Comparison of ENCODE assay signal across 8 cellular contexts in genomic region chr10:43456561-43456960, GRCh38. TPM values are rescaled to one million over a fixed set of nuclear protein-coding genes. Genes with fewer than 3 reads are reported as not detected.
A peak's percentile ranks its signal among the peaks of the same experiment; 100 is the strongest.
DNase-seq lines count a peak whose midpoint lies in the region; ATAC-seq and TF ChIP-seq lines count a peak whose summit lies in the region.
"Not testable (repeated sequence)": the region's sequence is repeated elsewhere in the genome, so short reads cannot be mapped to it uniquely, and the experiment has no call there.

No MANE protein-coding gene starts in this region.

- H3K27ac ChIP-seq in 22Rv1 (peak overlapping the region; percentile 93), SU-DHL-6 (ENCODE audit: low read depth, low read length) (0 out of 2 replicates have a peak overlapping the region, but pooled peaks have one; percentile 74), right atrium auricular region (peak overlapping the region; percentile 86 to 91), spleen (peak overlapping the region; percentile 84 to 98 (median 91))
- not testable (repeated sequence) for H3K27ac ChIP-seq in IMR-90 (ENCODE audit: insufficient read depth, low read length)

- H3F3A ChIP-seq in SU-DHL-6 (ENCODE audit: insufficient read depth): peaks cover 36% of the 10 kb centered on the region

- not testable (repeated sequence) for H4K5ac ChIP-seq in IMR-90 (ENCODE audit: low read depth, low read length)

- not testable (repeated sequence) for H3K27me3 Mint-ChIP-seq in activated T-helper 17 cell treated with anti-CD3 and anti-CD28 coated beads, Interleukin-2, amount 50 U/mL, for 72 hours; central memory CD8-positive, alpha-beta T cell; natural killer cell (ENCODE audit: low read depth in 2 of 2)

- POLR2A ChIA-PET in IMR-90 (lab: Charles Lee; ENCODE audit: unreplicated experiment): not testable (repeated sequence)

- H4K8ac ChIP-seq in IMR-90 (ENCODE audit: low read depth in 2 of 2, low read length in 2 of 2): peak overlapping the region; percentile 79 to 93; a peak in 2 of 4 replicates

- not testable (repeated sequence) for H2BK5ac ChIP-seq in IMR-90 (ENCODE audit: low read depth, low read length, poor library complexity, severe bottlenecking)

- not testable (repeated sequence) for H3K9me1 ChIP-seq in IMR-90 (ENCODE audit: insufficient read depth, low read length)

- H3K9me2 ChIP-seq in SU-DHL-6 (replicated peaks; ENCODE audit: insufficient read depth, low read length): not testable (repeated sequence)

- H3K4me1 ChIP-seq in IMR-90 (ENCODE audit: control insufficient read depth, insufficient read depth, low read length): not testable (repeated sequence)
- peaks cover 0 to 10% of the 10 kb centered on the region in 2 donors for H3K4me1 ChIP-seq in right atrium auricular region
- peaks cover 37 to 54% (median 47%) of the 10 kb centered on the region in 6 donors for H3K4me1 ChIP-seq in spleen

- H2BK120ac ChIP-seq in IMR-90 (ENCODE audit: low read depth, low read length): not testable (repeated sequence)

- not testable (repeated sequence) for TF ChIP-seq RAD21 in IMR-90 (IDR thresholded peaks at IDR 0.05; ENCODE audit: low read length)

- not testable (repeated sequence) for H3K36me3 ChIP-seq in IMR-90 (ENCODE audit: control insufficient read depth, insufficient read depth, low read length); SU-DHL-6 (ENCODE audit: low read length); right atrium auricular region; spleen

- H3K4me2 ChIP-seq in IMR-90 (ENCODE audit: low read depth, low read length): not testable (repeated sequence)
- peak overlapping the region; percentile 70 for H3K4me2 ChIP-seq in SU-DHL-6 (ENCODE audit: low read depth, low read length, poor library complexity, severe bottlenecking)

- H3K27me3 ChIP-seq in IMR-90 (ENCODE audit: control insufficient read depth, insufficient read depth, low read length); SU-DHL-6 (ENCODE audit: low read length); right atrium auricular region; spleen (replicated peaks in 1 of 7): not testable (repeated sequence)

- peak overlapping the region; percentile 97 for H3K27ac Mint-ChIP-seq in activated T-helper 17 cell treated with anti-CD3 and anti-CD28 coated beads, Interleukin-2, amount 50 U/mL, for 72 hours
- peak overlapping the region; percentile 98 for H3K27ac Mint-ChIP-seq in central memory CD8-positive, alpha-beta T cell (ENCODE audit: low read depth)
- peak overlapping the region; percentile 98 to 99 for H3K27ac Mint-ChIP-seq in natural killer cell

- 100% methylated on average over 1 of the region's 15 CpGs; no CpG with 5 or more reads in 1 of the 2 experiments for WGBS in IMR-90 (ENCODE audit: extremely low coverage in 2 of 2, insufficient read length in 1 of 2), 2 experiments
- WGBS in spleen, 5 donors: 95 to 98% (median 97%) methylated on average over 15 of the region's 15 CpGs

- H2AFZ ChIP-seq in IMR-90 (replicated peaks; ENCODE audit: low read length, poor library complexity): not testable (repeated sequence)
- H2AFZ ChIP-seq in SU-DHL-6 (ENCODE audit: low read depth, low read length, severe bottlenecking): peak overlapping the region; percentile 94

- H3K4me3 Mint-ChIP-seq in activated T-helper 17 cell treated with anti-CD3 and anti-CD28 coated beads, Interleukin-2, amount 50 U/mL, for 72 hours: peak overlapping the region; percentile 92
- peak overlapping the region; percentile 99 for H3K4me3 Mint-ChIP-seq in central memory CD8-positive, alpha-beta T cell
- peak overlapping the region; percentile 31 for H3K4me3 Mint-ChIP-seq in natural killer cell

- not testable (repeated sequence) for H2AK9ac ChIP-seq in IMR-90 (replicated peaks; ENCODE audit: low read depth, low read length, poor library complexity)

- H3K4me1 Mint-ChIP-seq in activated T-helper 17 cell treated with anti-CD3 and anti-CD28 coated beads, Interleukin-2, amount 50 U/mL, for 72 hours: peaks cover 30% of the 10 kb centered on the region
- peaks cover 50% of the 10 kb centered on the region for H3K4me1 Mint-ChIP-seq in central memory CD8-positive, alpha-beta T cell
- H3K4me1 Mint-ChIP-seq in natural killer cell: peaks cover 40 to 48% of the 10 kb centered on the region in 2 donors

- H3K79me1 ChIP-seq in IMR-90 (ENCODE audit: low read depth in 1 of 2, low read length in 2 of 2): peaks cover 0 to 11% of the 10 kb centered on the region in 2 experiments; a peak in 2 of 4 replicates

- not testable (repeated sequence) for H3K9me3 Mint-ChIP-seq in activated T-helper 17 cell treated with anti-CD3 and anti-CD28 coated beads, Interleukin-2, amount 50 U/mL, for 72 hours; central memory CD8-positive, alpha-beta T cell; natural killer cell

- CTCF ChIA-PET in IMR-90 (lab: Yijun Ruan, JAX): not testable (repeated sequence)

- not testable (repeated sequence) for H4K20me1 ChIP-seq in IMR-90 (ENCODE audit: insufficient read depth, low read length); SU-DHL-6 (ENCODE audit: low read depth, low read length)

- H2BK20ac ChIP-seq in IMR-90 (ENCODE audit: low read depth, low read length): not testable (repeated sequence)

- in situ Hi-C loops in IMR-90 (cut with MboI; ENCODE audit: low sequenced_read_pairs): not testable (repeated sequence)

- H3K4ac ChIP-seq in IMR-90 (ENCODE audit: low read depth, low read length): not testable (repeated sequence)

- H3K14ac ChIP-seq in IMR-90 (replicated peaks; ENCODE audit: low read depth, low read length): not testable (repeated sequence)

- not testable (repeated sequence) for H3K79me2 ChIP-seq in SU-DHL-6 (ENCODE audit: insufficient read depth, low read length)

- not testable (repeated sequence) for H3K9me3 ChIP-seq in IMR-90 (ENCODE audit: control insufficient read depth, insufficient read depth, low read length); SU-DHL-6 (ENCODE audit: insufficient read depth, low read length); right atrium auricular region; spleen

- H2BK15ac ChIP-seq in IMR-90 (ENCODE audit: low read depth, low read length): not testable (repeated sequence)

- H2AK5ac ChIP-seq in IMR-90 (ENCODE audit: low read depth, low read length): peak overlapping the region; percentile 43; the same call in 1 of the 2 replicates

- not testable (repeated sequence) for BruUV-seq in IMR-90 (replicated peaks; lab: Mats Ljungman, UMichigan)

- TF ChIP-seq CTCF in 22Rv1 (IDR thresholded peaks at IDR 0.05); IMR-90 (conservative IDR thresholded peaks at IDR 0.05; ENCODE audit: low read depth, low read length); SU-DHL-6 (IDR thresholded peaks at IDR 0.05; ENCODE audit: insufficient read depth, low read length, poor library complexity, severe bottlenecking); right atrium auricular region (IDR thresholded peaks at IDR 0.05); natural killer cell (IDR thresholded peaks at IDR 0.05); spleen (IDR thresholded peaks at IDR 0.05 in 8 of 11, conservative IDR thresholded peaks at IDR 0.05 in 3 of 11): not testable (repeated sequence)

- dilution Hi-C loops in IMR-90 (cut with HindIII; ENCODE audit: low sequenced_read_pairs, unreplicated experiment): not testable (repeated sequence)

- H3K9ac ChIP-seq in IMR-90 (ENCODE audit: low read depth, low read length): not testable (repeated sequence)
- H3K9ac ChIP-seq in SU-DHL-6 (ENCODE audit: low read length): peak overlapping the region; percentile 70

- peaks cover 23% of the 10 kb centered on the region for H3K36me3 Mint-ChIP-seq in activated T-helper 17 cell treated with anti-CD3 and anti-CD28 coated beads, Interleukin-2, amount 50 U/mL, for 72 hours (ENCODE audit: low read depth)
- H3K36me3 Mint-ChIP-seq in central memory CD8-positive, alpha-beta T cell (ENCODE audit: insufficient read depth): peaks cover 21% of the 10 kb centered on the region
- H3K36me3 Mint-ChIP-seq in natural killer cell: not testable (repeated sequence)

- not testable (repeated sequence) for ATAC-seq in IMR-90 (ENCODE audit: low read depth); activated T-helper 17 cell treated with anti-CD3 and anti-CD28 coated beads, Interleukin-2, amount 50 U/mL, for 72 hours (replicated peaks); central memory CD8-positive, alpha-beta T cell (replicated peaks; ENCODE audit: extremely low read depth, poor library complexity, severe bottlenecking); natural killer cell

- not testable (repeated sequence) for H4K91ac ChIP-seq in IMR-90 (ENCODE audit: insufficient read depth, low read depth, low read length)

- not testable (repeated sequence) for H3K56ac ChIP-seq in IMR-90 (ENCODE audit: extremely low read depth, insufficient read depth, low read length)

- DNase-seq in IMR-90; central memory CD8-positive, alpha-beta T cell (ENCODE audit: low spot score in 2 of 2); right atrium auricular region (ENCODE audit: low spot score); natural killer cell: not testable (repeated sequence)
- peak; percentile 73 for DNase-seq in spleen

- not testable (repeated sequence) for H3K4me3 ChIP-seq in IMR-90 (ENCODE audit: insufficient read depth, low read depth, low read length); SU-DHL-6 (ENCODE audit: insufficient read depth, low read length, poor library complexity, severe bottlenecking)
- H3K4me3 ChIP-seq in right atrium auricular region: peak overlapping the region in 1 of 2 donors; percentile 61
- H3K4me3 ChIP-seq in spleen: peak overlapping the region in 1 of 8 donors; percentile 85

- intact Hi-C loops in IMR-90 (cut with micrococcal nuclease); natural killer cell (cut with micrococcal nuclease); spleen (cut with DNase I; ENCODE audit: low total_unique reads): not testable (repeated sequence)

- H3K18ac ChIP-seq in IMR-90 (ENCODE audit: low read depth, low read length): not testable (repeated sequence)

- not testable (repeated sequence) for H3K23ac ChIP-seq in IMR-90 (ENCODE audit: low read depth, low read length)

- TF ChIP-seq POLR2A in IMR-90 (IDR thresholded peaks at IDR 0.05; ENCODE audit: low read depth, low read length); spleen (IDR thresholded peaks at IDR 0.05): not testable (repeated sequence)

RNA-seq across cellular contexts. Expression of gene ZNF487, which starts 19.6 kb away (rescaled TPM):
- total RNA-seq in IMR-90 (2012; rRNA removed) (2.5 and 2.7 TPM in 2 replicates), right atrium auricular region (1 to 10 TPM; 3.9 to 4.9 TPM), natural killer cell (10 to 100 TPM; 19.1 to 30.8 (median 22.8) TPM), spleen (10 to 100 TPM in 2 of 7 donors, 1 to 10 TPM in 5; 5.8 to 12.1 (median 7.9) TPM)
- polyA plus RNA-seq in IMR-90 (2012; rRNA removed) (1.7 TPM in 2 replicates), spleen (1 to 10 TPM; 4.9 to 9.6 (median 7.0) TPM)
- 1.0 and 2.7 TPM in 2 replicates for polyA plus RNA-seq in IMR-90 (2012; cell fraction: cytosol; rRNA removed)
- polyA plus RNA-seq in IMR-90 (2012; cell fraction: nucleus; rRNA removed; ENCODE audit: low replicate concordance): 0.98 and 2.6 TPM in 2 replicates
- total RNA-seq in activated T-helper 17 cell treated with anti-CD3 and anti-CD28 coated beads, Interleukin-2, amount 50 U/mL, for 72 hours: 1 to 10 TPM; 2.5 to 2.9 TPM

RNA-seq across cellular contexts. Expression of gene HNRNPF, which starts 47.6 kb away (rescaled TPM):
- total RNA-seq in IMR-90 (2012; rRNA removed) (207 and 276 TPM in 2 replicates), right atrium auricular region (10 to 100 TPM; 57.8 to 78.7 TPM), natural killer cell (100 to 1,000 TPM; 122 to 160 (median 125) TPM), spleen (100 to 1,000 TPM; 159 to 253 (median 206) TPM)
- polyA plus RNA-seq in IMR-90 (2012; rRNA removed) (147 and 169 TPM in 2 replicates), spleen (100 to 1,000 TPM in 2 of 3 donors, 10 to 100 TPM in 1; 82.8 to 141 (median 116) TPM)
- 75.0 and 90.4 TPM in 2 replicates for polyA plus RNA-seq in IMR-90 (2012; cell fraction: cytosol; rRNA removed)
- polyA plus RNA-seq in IMR-90 (2012; cell fraction: nucleus; rRNA removed; ENCODE audit: low replicate concordance): 58.9 and 93.6 TPM in 2 replicates
- total RNA-seq in activated T-helper 17 cell treated with anti-CD3 and anti-CD28 coated beads, Interleukin-2, amount 50 U/mL, for 72 hours: 100 to 1,000 TPM; 306 to 483 TPM

Comparison
In these comparisons a context has a peak if more than half of its experiments do, and no peak if none do; other contexts are left out.
1. H3K4me3 Mint-ChIP-seq: peak in every context shown above with its lines; median percentile 99 in central memory CD8-positive, alpha-beta T cell; 92 in activated T-helper 17 cell treated with anti-CD3 and anti-CD28 coated beads, Interleukin-2, amount 50 U/mL, for 72 hours; 31 in natural killer cell.